In the genomic region with DNA sequence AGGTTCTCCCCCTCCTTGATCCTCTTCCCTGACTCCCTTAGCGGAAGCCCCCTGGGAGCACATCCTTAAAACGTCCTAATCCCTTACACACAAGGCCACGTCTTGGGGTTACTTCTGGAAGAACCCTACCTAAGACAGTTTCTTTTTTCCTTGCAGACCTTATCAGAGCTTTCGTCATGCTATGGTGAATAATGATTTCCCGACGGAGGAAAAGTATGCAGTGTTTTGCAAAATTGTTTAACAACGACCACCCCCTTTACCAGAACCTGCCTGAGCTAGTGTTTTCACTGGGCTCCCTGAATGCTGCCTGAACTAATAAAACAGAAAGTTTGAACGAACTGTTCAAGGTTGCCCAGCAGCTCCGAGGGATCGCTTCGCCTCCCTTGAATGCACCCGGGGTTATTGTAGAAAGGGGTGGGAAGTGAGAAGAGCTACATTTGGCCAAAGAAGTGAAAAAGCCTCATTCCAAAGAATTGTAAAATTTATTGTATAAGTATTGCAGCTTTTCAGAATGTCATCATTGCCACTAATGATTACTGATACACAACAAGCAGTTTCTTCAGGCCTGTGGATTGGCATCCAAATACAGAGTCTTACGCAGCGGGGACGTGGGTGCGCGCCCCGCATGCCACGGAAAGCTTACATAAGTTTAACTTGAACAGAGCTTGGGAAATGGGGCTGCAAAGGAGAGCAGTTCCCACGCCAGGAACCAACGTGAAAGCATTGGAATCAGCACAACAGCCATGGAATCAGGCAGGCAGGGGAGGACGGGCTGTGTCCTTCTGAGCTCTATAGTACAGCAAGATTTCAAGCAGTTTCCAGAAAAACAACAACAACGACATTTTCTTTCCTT, we compare ENCODE assay signal across 18 cellular contexts. TPM values are rescaled to one million over a fixed set of nuclear protein-coding genes. Genes with fewer than 3 reads are reported as not detected.
"Had no signal": no experiment of that assay in that cellular context is flagged by ENCODE, and none has a peak within 500 bp of the region (broad histone marks: within the 10 kb centered on the region; RNA-seq: fewer than 3 reads in every experiment).

No MANE protein-coding gene starts in this region.

- H3K27ac ChIP-seq: body of pancreas, foreskin keratinocyte, parathyroid adenoma, tibial nerve had no signal

- H2AFZ ChIP-seq: parathyroid adenoma had no signal

- H3K27me3 ChIP-seq: body of pancreas, tibial nerve had no signal

- H3K27ac Mint-ChIP-seq: activated naive CD8-positive, alpha-beta T cell; activated T-cell treated with anti-CD3 and anti-CD28 coated beads, Interleukin-2, amount 50 U/mL, for 24 hours; T-helper 2 cell treated with Interferon-gamma antibody and Interleukin-4, amounts not matched to agents 5 μg/mL and 100 μg/mL, for 36 hours had no signal

- H3K4me1 ChIP-seq: body of pancreas, foreskin keratinocyte, parathyroid adenoma, tibial nerve had no signal

- ATAC-seq: activated CD4-positive, CD25-positive, alpha-beta regulatory T cell treated with anti-CD3 and anti-CD28 coated beads, Interleukin-2, amount 50 U/mL, for 24 hours; body of pancreas; foreskin keratinocyte; left colon had no signal

- H3K4me3 Mint-ChIP-seq: activated naive CD8-positive, alpha-beta T cell; activated T-cell treated with anti-CD3 and anti-CD28 coated beads, Interleukin-2, amount 50 U/mL, for 24 hours; T-helper 2 cell treated with Interferon-gamma antibody and Interleukin-4, amounts not matched to agents 5 μg/mL and 100 μg/mL, for 36 hours had no signal

- H3K79me2 ChIP-seq: parathyroid adenoma had no signal

- H3K27me3 Mint-ChIP-seq: activated naive CD8-positive, alpha-beta T cell; activated T-cell treated with anti-CD3 and anti-CD28 coated beads, Interleukin-2, amount 50 U/mL, for 24 hours had no signal

- H3K4me3 ChIP-seq: body of pancreas, tibial nerve had no signal

- DNase-seq: activated gamma-delta T cell; activated T-cell treated with anti-CD3 and anti-CD28 coated beads, Interleukin-2, amount 50 U/mL, for 24 hours; amniotic stem cell; body of pancreas; cortex of kidney; effector CD4-positive, alpha-beta T cell; foreskin keratinocyte; left colon; stimulated activated CD4-positive, alpha-beta T cell treated with anti-CD3 and anti-CD28 coated beads, Interleukin-4, amount 100 ng/mL, for 24 hours; stimulated activated naive CD4-positive, alpha-beta T cell treated with Interleukin-2 at 50 U/mL for 16 hours; substantia nigra; SW 1271 had no signal

RNA-seq across cellular contexts. Expression of gene ZBP1, which starts 27.9 kb away (rescaled TPM):
- total RNA-seq: foreskin keratinocyte, lung microvascular endothelial cell had no signal
